Comparison of ENCODE assay signal across 8 cellular contexts in the genomic region with DNA sequence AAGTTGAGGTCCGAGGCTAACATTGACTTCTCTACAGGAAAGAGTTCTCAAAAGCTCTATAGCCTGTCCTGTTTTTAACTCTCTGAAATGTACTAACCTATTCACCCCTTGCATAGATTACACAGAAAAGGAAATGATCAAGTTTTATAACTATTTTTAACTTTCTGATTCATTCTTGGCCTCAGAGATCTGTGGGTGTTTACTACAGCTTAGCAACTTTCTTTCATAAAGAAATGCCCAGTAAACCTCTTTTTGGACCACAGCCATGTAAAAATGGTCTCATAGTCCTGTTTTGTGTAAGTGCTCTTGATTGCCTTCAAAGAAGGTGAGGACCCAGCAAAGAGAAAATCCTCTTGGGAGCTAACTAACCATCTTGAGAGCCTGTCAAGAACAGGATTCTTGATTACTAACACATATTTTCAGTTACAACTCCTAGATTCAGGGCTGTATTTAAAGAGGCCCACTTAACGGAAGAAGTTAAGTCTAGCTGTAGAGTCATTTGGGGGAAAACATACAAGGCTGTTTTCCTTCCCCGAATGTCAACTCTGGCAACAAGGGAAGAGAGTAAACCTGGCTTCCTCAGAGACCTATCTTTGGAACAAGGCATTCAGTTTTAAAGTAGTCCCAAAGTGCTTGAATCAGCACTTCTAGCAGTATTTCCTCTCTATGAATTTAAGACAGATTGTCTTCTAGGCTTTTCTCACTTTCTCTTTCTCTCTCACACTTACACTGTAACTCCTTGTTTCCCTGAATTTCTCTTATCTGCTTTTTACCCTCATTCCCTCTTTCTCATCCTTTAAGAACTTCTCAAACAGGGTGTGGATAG.
DNase-seq lines count a peak whose midpoint lies in the region; ATAC-seq lines count a peak whose summit lies in the region.

No MANE protein-coding gene starts in this region.

- peak overlapping the region; percentile 74 for H3K4me3 Mint-ChIP-seq in activated naive CD4-positive, alpha-beta T cell treated with anti-CD3 and anti-CD28 coated beads, Interleukin-2, amount 50 U/mL, for 24 hours
- peak overlapping the region; percentile 71 for H3K4me3 Mint-ChIP-seq in activated T-helper 1 cell treated with anti-CD3 and anti-CD28 coated beads, Interleukin-12 subunit alpha, Interleukin-12 subunit beta, Interleukin-2, Interleukin-4 antibody, amounts not matched to agents 30 ng/mL and 10 ng/mL and 1 ng/mL, durations not matched to agents 14 hours and 24 hours and 36 hours

- peaks cover 6% of the 10 kb centered on the region; the same call in 1 of the 2 replicates for H3K27me3 ChIP-seq in HAP-1 (ENCODE audit: low read depth)

- peaks cover 4% of the 10 kb centered on the region for H3K36me3 Mint-ChIP-seq in activated naive CD4-positive, alpha-beta T cell treated with anti-CD3 and anti-CD28 coated beads, Interleukin-2, amount 50 U/mL, for 24 hours
- H3K36me3 Mint-ChIP-seq in activated T-helper 1 cell treated with anti-CD3 and anti-CD28 coated beads, Interleukin-12 subunit alpha, Interleukin-12 subunit beta, Interleukin-2, Interleukin-4 antibody, amounts not matched to agents 30 ng/mL and 10 ng/mL and 1 ng/mL, durations not matched to agents 14 hours and 24 hours and 36 hours (ENCODE audit: low read depth), result peaks cover 6% of the 10 kb centered on the region

- peaks cover 90% of the 10 kb centered on the region for H3K4me1 Mint-ChIP-seq in activated naive CD4-positive, alpha-beta T cell treated with anti-CD3 and anti-CD28 coated beads, Interleukin-2, amount 50 U/mL, for 24 hours
- H3K4me1 Mint-ChIP-seq in activated T-helper 1 cell treated with anti-CD3 and anti-CD28 coated beads, Interleukin-12 subunit alpha, Interleukin-12 subunit beta, Interleukin-2, Interleukin-4 antibody, amounts not matched to agents 30 ng/mL and 10 ng/mL and 1 ng/mL, durations not matched to agents 14 hours and 24 hours and 36 hours (ENCODE audit: low read depth), result peaks cover 85% of the 10 kb centered on the region

- peak overlapping the region; percentile 93 for H3K27ac Mint-ChIP-seq in activated naive CD4-positive, alpha-beta T cell treated with anti-CD3 and anti-CD28 coated beads, Interleukin-2, amount 50 U/mL, for 24 hours
- peak overlapping the region; percentile 93 for H3K27ac Mint-ChIP-seq in activated T-helper 1 cell treated with anti-CD3 and anti-CD28 coated beads, Interleukin-12 subunit alpha, Interleukin-12 subunit beta, Interleukin-2, Interleukin-4 antibody, amounts not matched to agents 30 ng/mL and 10 ng/mL and 1 ng/mL, durations not matched to agents 14 hours and 24 hours and 36 hours

- no peaks in the 10 kb centered on the region for H3K27me3 Mint-ChIP-seq in activated naive CD4-positive, alpha-beta T cell treated with anti-CD3 and anti-CD28 coated beads, Interleukin-2, amount 50 U/mL, for 24 hours
- no peaks in the 10 kb centered on the region for H3K27me3 Mint-ChIP-seq in activated T-helper 1 cell treated with anti-CD3 and anti-CD28 coated beads, Interleukin-12 subunit alpha, Interleukin-12 subunit beta, Interleukin-2, Interleukin-4 antibody, amounts not matched to agents 30 ng/mL and 10 ng/mL and 1 ng/mL, durations not matched to agents 14 hours and 24 hours and 36 hours (ENCODE audit: insufficient read depth)

- ATAC-seq in HG02938 (IDR thresholded peaks at IDR 0.05; ENCODE audit: unreplicated experiment), result peak; percentile 92

- no peak for DNase-seq in activated naive CD4-positive, alpha-beta T cell treated with anti-CD3 and anti-CD28 coated beads, Interleukin-2, amount 50 U/mL, for 16 hours
- no peak for DNase-seq in activated T-helper 1 cell treated with anti-CD3 and anti-CD28 coated beads, Interleukin-12 subunit alpha, Interleukin-12 subunit beta, Interleukin-2, Interleukin-4 antibody, amounts not matched to agents 30 ng/mL and 10 ng/mL and 1 ng/mL, durations not matched to agents 14 hours and 24 hours and 36 hours (ENCODE audit: low spot score)
- DNase-seq in stromal cell of bone marrow (ENCODE audit: low read depth) (peak; percentile 50), C1 segment of cervical spinal cord (lab: John Stamatoyannopoulos, UW) (no peak), KG1 (lab: John Stamatoyannopoulos, UW) (no peak), HAP-1 (ENCODE audit: low spot score in 2 of 2) (no peak)

- intact Hi-C loops in activated T-helper 1 cell treated with anti-CD3 and anti-CD28 coated beads, Interleukin-12 subunit alpha, Interleukin-12 subunit beta, Interleukin-2, Interleukin-4 antibody, amounts not matched to agents 30 ng/mL and 10 ng/mL and 1 ng/mL, durations not matched to agents 14 hours and 24 hours and 36 hours (cut with micrococcal nuclease), result loop anchor here (1.0 to 10.0 kb wide), 13 partner anchors 11 to 1390 kb away; partner anchors contain the start of genes BLTP1 and IL21

- no peaks in the 10 kb centered on the region for H3K9me3 ChIP-seq in HAP-1

- no peaks in the 10 kb centered on the region for H3K9me3 Mint-ChIP-seq in activated naive CD4-positive, alpha-beta T cell treated with anti-CD3 and anti-CD28 coated beads, Interleukin-2, amount 50 U/mL, for 24 hours
- H3K9me3 Mint-ChIP-seq in activated T-helper 1 cell treated with anti-CD3 and anti-CD28 coated beads, Interleukin-12 subunit alpha, Interleukin-12 subunit beta, Interleukin-2, Interleukin-4 antibody, amounts not matched to agents 30 ng/mL and 10 ng/mL and 1 ng/mL, durations not matched to agents 14 hours and 24 hours and 36 hours, result peaks cover 4% of the 10 kb centered on the region

- no peaks in the 10 kb centered on the region for H3K36me3 ChIP-seq in HAP-1 (replicated peaks)

- H3K4me3 ChIP-seq in HAP-1, result no peak overlapping the region

- in situ Hi-C loops in HAP-1 (cut with MboI; ENCODE audit: low sequenced_read_pairs), result no loop called here

- H3K4me1 ChIP-seq in HAP-1, result no peaks in the 10 kb centered on the region
